In the genomic region with DNA sequence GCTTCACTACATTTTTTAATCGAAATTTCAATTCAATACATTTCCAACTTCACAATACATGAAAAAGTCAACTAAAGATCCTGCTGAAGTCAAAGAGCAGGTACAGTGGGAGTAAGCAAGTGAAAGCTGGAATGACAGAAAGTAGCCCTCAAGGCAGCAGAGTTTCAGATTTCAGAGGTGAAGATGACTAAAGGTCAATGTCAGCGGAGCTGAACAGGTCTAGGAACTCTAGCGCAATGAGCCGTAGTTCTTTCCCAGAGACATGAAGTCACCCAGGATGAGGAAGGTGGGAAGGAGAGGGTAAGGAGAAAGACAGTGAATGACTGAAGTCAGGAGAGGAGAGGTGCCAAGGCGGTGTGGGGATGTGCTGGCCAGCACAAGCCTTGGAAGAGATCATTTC, we compare ENCODE assay signal across 32 cellular contexts. TPM values are rescaled to one million over a fixed set of nuclear protein-coding genes. Genes with fewer than 3 reads are reported as not detected.
DNase-seq lines count a peak whose midpoint lies in the region; ATAC-seq and TF ChIP-seq lines count a peak whose summit lies in the region.
"Had no signal": no experiment of that assay in that cellular context is flagged by ENCODE, and none has a peak within 500 bp of the region (broad histone marks: within the 10 kb centered on the region; RNA-seq: fewer than 3 reads in every experiment).

No MANE protein-coding gene starts in this region.

- H4K20me1 ChIP-seq in PC-9 (ENCODE audit: insufficient read depth), result peaks cover 10% of the 10 kb centered on the region

- no peak for ATAC-seq in natural killer cell treated with Interleukin-12 subunit alpha and Interleukin-12 subunit beta and Interleukin-15 and Interleukin-18, amount 100 ng/mL, for 72 hours
- ATAC-seq in natural killer cell (no peak), HG02588 (IDR thresholded peaks at IDR 0.05; ENCODE audit: unreplicated experiment) (no peak), GM18873 (IDR thresholded peaks at IDR 0.05; ENCODE audit: low FRiP score, unreplicated experiment) (no peak), HG03571 (IDR thresholded peaks at IDR 0.05; ENCODE audit: unreplicated experiment) (no peak)
- ATAC-seq: activated naive CD8-positive, alpha-beta T cell treated with anti-CD3 and anti-CD28 coated beads, Interleukin-2, amount 50 U/mL, for 24 hours; effector memory CD8-positive, alpha-beta T cell; K562; left colon had no signal

- no peaks in the 10 kb centered on the region for H3K27me3 Mint-ChIP-seq in natural killer cell treated with Interleukin-12 subunit alpha and Interleukin-12 subunit beta and Interleukin-15 and Interleukin-18, amount 100 ng/mL, for 72 hours
- no peaks in the 10 kb centered on the region for H3K27me3 Mint-ChIP-seq in natural killer cell (ENCODE audit: low read depth in 2 of 2)
- H3K27me3 Mint-ChIP-seq: activated naive CD8-positive, alpha-beta T cell treated with anti-CD3 and anti-CD28 coated beads, Interleukin-2, amount 50 U/mL, for 24 hours; effector memory CD8-positive, alpha-beta T cell; memory B cell; stimulated activated naive CD8-positive, alpha-beta T cell treated with anti-CD3 and anti-CD28 coated beads, Interleukin-15, Interleukin-2, amounts not matched to agents 100 ng/mL and 50 ng/mL, for 24 hours had no signal

- H3K9me3 Mint-ChIP-seq in natural killer cell treated with Interleukin-12 subunit alpha and Interleukin-12 subunit beta and Interleukin-15 and Interleukin-18, amount 100 ng/mL, for 72 hours, result no peaks in the 10 kb centered on the region
- no peaks in the 10 kb centered on the region for H3K9me3 Mint-ChIP-seq in natural killer cell
- H3K9me3 Mint-ChIP-seq: activated naive CD8-positive, alpha-beta T cell treated with anti-CD3 and anti-CD28 coated beads, Interleukin-2, amount 50 U/mL, for 24 hours; effector memory CD8-positive, alpha-beta T cell; HFFc6; immature natural killer cell; memory B cell; neural progenitor cell; stimulated activated naive CD8-positive, alpha-beta T cell treated with anti-CD3 and anti-CD28 coated beads, Interleukin-15, Interleukin-2, amounts not matched to agents 100 ng/mL and 50 ng/mL, for 24 hours had no signal

- peak overlapping the region; percentile 21 to 89 for H3K27ac Mint-ChIP-seq in natural killer cell treated with Interleukin-12 subunit alpha and Interleukin-12 subunit beta and Interleukin-15 and Interleukin-18, amount 100 ng/mL, for 72 hours
- H3K27ac Mint-ChIP-seq in natural killer cell, result no peak overlapping the region
- H3K27ac Mint-ChIP-seq: activated naive CD8-positive, alpha-beta T cell treated with anti-CD3 and anti-CD28 coated beads, Interleukin-2, amount 50 U/mL, for 24 hours; HFFc6; memory B cell; neural progenitor cell; stimulated activated naive CD8-positive, alpha-beta T cell treated with anti-CD3 and anti-CD28 coated beads, Interleukin-15, Interleukin-2, amounts not matched to agents 100 ng/mL and 50 ng/mL, for 24 hours had no signal

- H2AFZ ChIP-seq in PC-9, result no peak overlapping the region
- H2AFZ ChIP-seq: GM23248, neural progenitor cell, parathyroid adenoma had no signal

- H3K36me3 ChIP-seq in PC-9 (ENCODE audit: low read depth), result peaks cover 21% of the 10 kb centered on the region; the same call in 1 of the 2 replicates
- H3K36me3 ChIP-seq: neural progenitor cell, thoracic aorta had no signal

- no peaks in the 10 kb centered on the region for H3K9me3 ChIP-seq in PC-9 (ENCODE audit: insufficient read depth, low read depth)
- H3K9me3 ChIP-seq: SJSA1, thoracic aorta had no signal

- H3K9me2 ChIP-seq in PC-9 (ENCODE audit: insufficient read depth), result no peaks in the 10 kb centered on the region

- 0 out of 2 replicates have a peak overlapping the region, but pooled peaks have one; percentile 1 for H3K4me2 ChIP-seq in PC-9
- H3K4me2 ChIP-seq: neural progenitor cell had no signal

- peaks cover 80% of the 10 kb centered on the region for H3K79me2 ChIP-seq in PC-9 (ENCODE audit: low read depth)

- H3K36me3 Mint-ChIP-seq in natural killer cell treated with Interleukin-12 subunit alpha and Interleukin-12 subunit beta and Interleukin-15 and Interleukin-18, amount 100 ng/mL, for 72 hours, result peaks cover 42% of the 10 kb centered on the region
- no peaks in the 10 kb centered on the region for H3K36me3 Mint-ChIP-seq in natural killer cell

- no peak overlapping the region for H3K4me3 ChIP-seq in PC-9
- H3K4me3 ChIP-seq: GM23248, K562, neural progenitor cell, SJSA1, thoracic aorta had no signal

- no peak for TF ChIP-seq CTCF in natural killer cell (IDR thresholded peaks at IDR 0.05)
- TF ChIP-seq CTCF in PC-9 (conservative IDR thresholded peaks at IDR 0.05), result no peak

- DNase-seq in natural killer cell treated with Interleukin-12 subunit alpha and Interleukin-12 subunit beta and Interleukin-15 and Interleukin-18, amount 100 ng/mL, for 72 hours (ENCODE audit: low spot score), result no peak
- DNase-seq in natural killer cell (no peak), PC-9 (no peak), left kidney (ENCODE audit: low read depth, low spot score) (peak; percentile 12)
- DNase-seq: activated CD4-positive, CD25-positive, alpha-beta regulatory T cell; activated gamma-delta T cell; activated naive CD8-positive, alpha-beta T cell treated with anti-CD3 and anti-CD28 coated beads, Interleukin-2, amount 50 U/mL, for 24 hours; C1 segment of cervical spinal cord; Calu3; caudate nucleus; cortex of kidney; effector memory CD8-positive, alpha-beta T cell; erythroblast; GM23248; HFFc6; immature natural killer cell; left colon; NCI-H1105 treated with DMSO at 0.1 percent for 48 hours; NCI-H187 treated with DMSO at 0.1 percent for 48 hours; NCI-H2171 treated with DMSO at 0.1 percent for 48 hours; NCI-H510A; stimulated activated CD4-positive, alpha-beta T cell treated with anti-CD3 and anti-CD28 coated beads, Interleukin-1b, Interleukin-23, amount 100 ng/mL, for 48 hours had no signal

- no TSS peak for BruUV-seq in PC-9 (replicated peaks; lab: Mats Ljungman, UMichigan)

- CTCF ChIA-PET in PC-9 (lab: Charles Lee), result no interaction called here

- peaks cover 14% of the 10 kb centered on the region for H3F3A ChIP-seq in PC-9 (ENCODE audit: insufficient read depth, low read depth)

- POLR2A ChIA-PET in PC-9 (lab: Charles Lee; ENCODE audit: unreplicated experiment), result interaction anchor here (0.6 kb wide), 1 partner anchor 18 kb away, joined by 7 read pairs; no protein-coding TSS in a partner anchor

- H3K27me3 ChIP-seq in PC-9 (ENCODE audit: insufficient read depth, low read depth), result no peaks in the 10 kb centered on the region
- H3K27me3 ChIP-seq: neural progenitor cell, SJSA1 had no signal

- no peak overlapping the region for H3K4me3 Mint-ChIP-seq in natural killer cell treated with Interleukin-12 subunit alpha and Interleukin-12 subunit beta and Interleukin-15 and Interleukin-18, amount 100 ng/mL, for 72 hours
- no peak overlapping the region for H3K4me3 Mint-ChIP-seq in natural killer cell
- H3K4me3 Mint-ChIP-seq: activated naive CD8-positive, alpha-beta T cell treated with anti-CD3 and anti-CD28 coated beads, Interleukin-2, amount 50 U/mL, for 24 hours; HFFc6; immature natural killer cell; memory B cell; neural progenitor cell; stimulated activated naive CD8-positive, alpha-beta T cell treated with anti-CD3 and anti-CD28 coated beads, Interleukin-15, Interleukin-2, amounts not matched to agents 100 ng/mL and 50 ng/mL, for 24 hours had no signal

- peaks cover 67 to 68% of the 10 kb centered on the region in 2 donors for H3K4me1 Mint-ChIP-seq in natural killer cell treated with Interleukin-12 subunit alpha and Interleukin-12 subunit beta and Interleukin-15 and Interleukin-18, amount 100 ng/mL, for 72 hours (ENCODE audit: low read depth in 2 of 2)
- peaks cover 50 to 64% of the 10 kb centered on the region in 2 donors for H3K4me1 Mint-ChIP-seq in natural killer cell
- H3K4me1 Mint-ChIP-seq: neural progenitor cell had no signal

- peaks cover 25% of the 10 kb centered on the region for H3K4me1 ChIP-seq in PC-9 (replicated peaks; ENCODE audit: insufficient read depth)
- H3K4me1 ChIP-seq: neural progenitor cell, parathyroid adenoma had no signal

- peak overlapping the region; percentile 28; the same call in 1 of the 2 replicates for H3K27ac ChIP-seq in PC-9
- H3K27ac ChIP-seq: GM23248, neural progenitor cell, parathyroid adenoma, SJSA1, thoracic aorta had no signal

- intact Hi-C loops in natural killer cell (cut with micrococcal nuclease) (no loop called here), PC-9 (cut with micrococcal nuclease; ENCODE audit: unreplicated experiment) (no loop called here)

RNA-seq across cellular contexts. Expression of gene PTPN2, which starts 28.2 kb away (rescaled TPM):
- 100 to 1,000 TPM; 151 to 156 TPM for total RNA-seq in natural killer cell treated with Interleukin-12 subunit alpha and Interleukin-12 subunit beta and Interleukin-15 and Interleukin-18, amount 100 ng/mL, for 72 hours
- 100 to 1,000 TPM; 110 to 115 (median 112) TPM for total RNA-seq in natural killer cell
- total RNA-seq in PC-9 (2021), result 77.2 and 78.1 TPM in 2 replicates

Comparison
In these comparisons a context has a peak if more than half of its experiments do, and no peak if none do; other contexts are left out.
1. H3K27ac Mint-ChIP-seq: peak in natural killer cell treated with Interleukin-12 subunit alpha and Interleukin-12 subunit beta and Interleukin-15 and Interleukin-18, amount 100 ng/mL, for 72 hours (2 of 2); none in natural killer cell (0 of 2).